In the genomic region with DNA sequence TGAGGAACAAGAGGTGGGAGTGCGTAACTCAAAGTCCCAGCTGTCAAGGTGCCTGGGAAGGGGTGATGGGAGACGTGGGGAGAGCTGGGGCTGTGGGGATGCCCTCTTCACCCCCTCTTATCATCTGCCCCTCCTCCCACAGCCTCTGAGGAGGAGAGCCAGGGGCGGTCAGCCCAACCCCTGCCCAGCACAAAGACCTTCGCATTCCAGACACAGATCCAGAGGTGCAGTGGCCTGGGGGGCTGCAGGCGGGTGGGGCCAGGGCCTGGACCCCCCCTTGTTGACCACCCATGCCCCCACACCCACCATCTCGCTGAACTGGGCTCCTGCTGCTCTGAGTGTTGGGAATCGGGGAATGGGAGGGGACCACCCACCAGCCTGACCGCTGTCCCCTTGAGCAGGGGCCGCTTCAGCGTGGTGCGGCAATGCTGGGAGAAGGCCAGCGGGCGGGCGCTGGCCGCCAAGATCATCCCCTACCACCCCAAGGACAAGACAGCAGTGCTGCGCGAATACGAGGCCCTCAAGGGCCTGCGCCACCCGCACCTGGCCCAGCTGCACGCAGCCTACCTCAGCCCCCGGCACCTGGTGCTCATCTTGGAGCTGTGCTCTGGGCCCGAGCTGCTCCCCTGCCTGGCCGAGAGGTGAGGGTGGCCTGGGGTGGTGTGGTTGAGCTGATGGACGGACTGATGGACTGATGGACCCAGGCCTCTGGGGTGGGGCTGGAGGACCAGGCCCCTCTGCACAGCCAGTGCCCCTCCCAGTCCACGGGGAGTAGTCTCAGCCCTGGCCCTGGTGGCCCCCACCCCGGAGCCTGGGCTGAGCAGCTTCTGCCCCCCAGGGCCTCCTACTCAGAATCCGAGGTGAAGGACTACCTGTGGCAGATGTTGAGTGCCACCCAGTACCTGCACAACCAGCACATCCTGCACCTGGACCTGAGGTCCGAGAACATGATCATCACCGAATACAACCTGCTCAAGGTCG, we compare ENCODE assay signal across 1 cellular context.
TF ChIP-seq lines count a peak whose summit lies in the region.

No MANE protein-coding gene starts in this region.

TF ChIP-seq in HepG2, 621 proteins besides CTCF, POLR2A, EP300 and RAD21:
- TF ChIP-seq KLF11 (CRISPR knock-in tag; IDR thresholded peaks at IDR 0.05) (no peak), ZFX (CRISPR knock-in tag; IDR thresholded peaks at IDR 0.05; ENCODE audit: low read depth) (no peak), CREM (IDR thresholded peaks at IDR 0.05) (no peak), CREM (CRISPR knock-in tag; IDR thresholded peaks at IDR 0.05) (no peak), ZNF781 (CRISPR knock-in tag; IDR thresholded peaks at IDR 0.05; ENCODE audit: borderline replicate concordance, not compliant biosample characterization) (no peak), RBFOX2 (IDR thresholded peaks at IDR 0.05; ENCODE audit: low read depth, low read length) (no peak), ZNF326 (CRISPR knock-in tag; IDR thresholded peaks at IDR 0.05; ENCODE audit: borderline replicate concordance) (no peak), SP1 (IDR thresholded peaks at IDR 0.05) (no peak), SP1 (CRISPR knock-in tag; IDR thresholded peaks at IDR 0.05) (no peak), MBD4 (IDR thresholded peaks at IDR 0.05; ENCODE audit: borderline replicate concordance, low read length) (no peak)
- TF ChIP-seq, protein P1, sequence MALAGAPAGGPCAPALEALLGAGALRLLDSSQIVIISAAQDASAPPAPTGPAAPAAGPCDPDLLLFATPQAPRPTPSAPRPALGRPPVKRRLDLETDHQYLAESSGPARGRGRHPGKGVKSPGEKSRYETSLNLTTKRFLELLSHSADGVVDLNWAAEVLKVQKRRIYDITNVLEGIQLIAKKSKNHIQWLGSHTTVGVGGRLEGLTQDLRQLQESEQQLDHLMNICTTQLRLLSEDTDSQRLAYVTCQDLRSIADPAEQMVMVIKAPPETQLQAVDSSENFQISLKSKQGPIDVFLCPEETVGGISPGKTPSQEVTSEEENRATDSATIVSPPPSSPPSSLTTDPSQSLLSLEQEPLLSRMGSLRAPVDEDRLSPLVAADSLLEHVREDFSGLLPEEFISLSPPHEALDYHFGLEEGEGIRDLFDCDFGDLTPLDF (CRISPR knock-in tag; IDR thresholded peaks at IDR 0.05): no peak
- TF ChIP-seq, protein P2, sequence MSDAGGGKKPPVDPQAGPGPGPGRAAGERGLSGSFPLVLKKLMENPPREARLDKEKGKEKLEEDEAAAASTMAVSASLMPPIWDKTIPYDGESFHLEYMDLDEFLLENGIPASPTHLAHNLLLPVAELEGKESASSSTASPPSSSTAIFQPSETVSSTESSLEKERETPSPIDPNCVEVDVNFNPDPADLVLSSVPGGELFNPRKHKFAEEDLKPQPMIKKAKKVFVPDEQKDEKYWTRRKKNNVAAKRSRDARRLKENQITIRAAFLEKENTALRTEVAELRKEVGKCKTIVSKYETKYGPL (CRISPR knock-in tag; IDR thresholded peaks at IDR 0.05): no peak
